In genomic region chr11:63837027-63837688, GRCh38 we compare ENCODE assay signal across 1 cellular context.
TF ChIP-seq lines count a peak whose summit lies in the region.

No MANE protein-coding gene starts in this region.

TF ChIP-seq in K562, 482 proteins besides CTCF, POLR2A, EP300 and RAD21 (continued from another document):
- TF ChIP-seq SFPQ (IDR thresholded peaks at IDR 0.05; ENCODE audit: low read depth, low read length) = no peak
- no peak for TF ChIP-seq ZNF449 (CRISPR knock-in tag; IDR thresholded peaks at IDR 0.05)
- peak; percentile 94 for TF ChIP-seq ARID2 (IDR thresholded peaks at IDR 0.05)
- TF ChIP-seq TEAD2 (tag; IDR thresholded peaks at IDR 0.05) = no peak
- no peak for TF ChIP-seq MTF1 (CRISPR knock-in tag; IDR thresholded peaks at IDR 0.05; ENCODE audit: borderline replicate concordance)
- no peak for TF ChIP-seq HLTF (IDR thresholded peaks at IDR 0.05)
- no peak for TF ChIP-seq ATF7 (IDR thresholded peaks at IDR 0.05)
- TF ChIP-seq ZNF3 (CRISPR knock-in tag; IDR thresholded peaks at IDR 0.05) = no peak
- TF ChIP-seq CREM (IDR thresholded peaks at IDR 0.05; ENCODE audit: low read depth) = no peak
- TF ChIP-seq CC2D1A (IDR thresholded peaks at IDR 0.05) = peak; percentile 80; the same call in 1 of the 2 replicates
- TF ChIP-seq RFX1 (IDR thresholded peaks at IDR 0.05) = no peak
- no peak for TF ChIP-seq PRDM10 (IDR thresholded peaks at IDR 0.05; ENCODE audit: partially characterized antibody)
- no peak for TF ChIP-seq PTRF (tag; IDR thresholded peaks at IDR 0.05)
- TF ChIP-seq GTF2A2 (tag; IDR thresholded peaks at IDR 0.05) = no peak
- TF ChIP-seq PKNOX1 (IDR thresholded peaks at IDR 0.05) = peak; percentile 34; the same call in 1 of the 2 replicates
- TF ChIP-seq ARID3B (CRISPR knock-in tag; IDR thresholded peaks at IDR 0.05; ENCODE audit: borderline replicate concordance) = no peak
- no peak for TF ChIP-seq MYNN (IDR thresholded peaks at IDR 0.05)
- TF ChIP-seq MYNN (CRISPR knock-in tag; IDR thresholded peaks at IDR 0.05) = no peak
- no peak for TF ChIP-seq ZNF316 (IDR thresholded peaks at IDR 0.05)
- TF ChIP-seq ZNF274 (IDR thresholded peaks at IDR 0.05; ENCODE audit: borderline replicate concordance, low read depth, low read length) = no peak
- no peak for TF ChIP-seq HDAC2 (IDR thresholded peaks at IDR 0.05)
- TF ChIP-seq SIN3B (IDR thresholded peaks at IDR 0.05; ENCODE audit: low read depth) = no peak
- no peak for TF ChIP-seq SMARCC2 (IDR thresholded peaks at IDR 0.05; ENCODE audit: low read depth)
- no peak for TF ChIP-seq SIX5 (IDR thresholded peaks at IDR 0.05; ENCODE audit: borderline replicate concordance in 1 of 2, insufficient read depth in 1 of 2, low read depth in 1 of 2, low read length in 2 of 2)
- TF ChIP-seq HMBOX1 (IDR thresholded peaks at IDR 0.05) = no peak
- no peak for TF ChIP-seq U2AF2 (optimal IDR thresholded peaks at IDR 0.05; ENCODE audit: low read depth, low read length)
- no peak for TF ChIP-seq CEBPB (tag; IDR thresholded peaks at IDR 0.05)
- no peak for TF ChIP-seq FOXM1 (IDR thresholded peaks at IDR 0.05; ENCODE audit: low read depth)
- no peak for TF ChIP-seq FOXM1 (CRISPR knock-in tag; IDR thresholded peaks at IDR 0.05; ENCODE audit: low read depth)
- TF ChIP-seq RBM39 (optimal IDR thresholded peaks at IDR 0.05; ENCODE audit: low read depth, low read length) = peak; percentile 33
- no peak for TF ChIP-seq ZBTB9 (CRISPR knock-in tag; IDR thresholded peaks at IDR 0.05)
- TF ChIP-seq HMGN3 (IDR thresholded peaks at IDR 0.05; ENCODE audit: borderline replicate concordance, extremely low read depth, insufficient read length, low read depth, low read length) = no peak
- no peak for TF ChIP-seq IRF1 (CRISPR knock-in tag; IDR thresholded peaks at IDR 0.05; ENCODE audit: borderline replicate concordance)
- TF ChIP-seq HDAC8 (tag; IDR thresholded peaks at IDR 0.05) = no peak
- TF ChIP-seq OTX1 (CRISPR knock-in tag; IDR thresholded peaks at IDR 0.05) = 0 out of 2 replicates have a peak, but pooled peaks have one; percentile 11
- TF ChIP-seq TRIM28 (IDR thresholded peaks at IDR 0.05) = no peak
- TF ChIP-seq RUNX1 (IDR thresholded peaks at IDR 0.05; ENCODE audit: low read depth) = no peak
- no peak for TF ChIP-seq RREB1 (CRISPR knock-in tag; IDR thresholded peaks at IDR 0.05)
- no peak for TF ChIP-seq PHF21A (IDR thresholded peaks at IDR 0.05; ENCODE audit: borderline replicate concordance, low read depth)
- TF ChIP-seq SMAD3 (CRISPR knock-in tag; conservative IDR thresholded peaks at IDR 0.05) = no peak
- TF ChIP-seq ZNF583 (CRISPR knock-in tag; IDR thresholded peaks at IDR 0.05) = no peak
- TF ChIP-seq IRF9 (tag; IDR thresholded peaks at IDR 0.05) = no peak
- peak; percentile 46; the same call in 1 of the 2 replicates for TF ChIP-seq MTA1 (IDR thresholded peaks at IDR 0.05; ENCODE audit: borderline replicate concordance)
